In genomic region chr3:13888576-13888975, GRCh38 we compare ENCODE assay signal across 14 cellular contexts. TPM values are rescaled to one million over a fixed set of nuclear protein-coding genes. Genes with fewer than 3 reads are reported as not detected.
DNase-seq lines count a peak whose midpoint lies in the region; ATAC-seq and TF ChIP-seq lines count a peak whose summit lies in the region.
"Had no signal": no experiment of that assay in that cellular context is flagged by ENCODE, and none has a peak within 500 bp of the region (broad histone marks: within the 10 kb centered on the region; RNA-seq: fewer than 3 reads in every experiment).

No MANE protein-coding gene starts in this region.

- no peaks in the 10 kb centered on the region for H3K9me3 Mint-ChIP-seq in T-cell
- no peaks in the 10 kb centered on the region for H3K9me3 Mint-ChIP-seq in type B pancreatic cell
- H3K9me3 Mint-ChIP-seq: CD4-positive, alpha-beta T cell had no signal

- intact Hi-C loops in left colon (cut with DNase I, micrococcal nuclease) = no loop called here

- CTCF ChIA-PET in T-cell (lab: Charles Lee) = interaction anchor here in 1 of 2 donors (0.7 kb wide), 1 partner anchor 1337 kb away, joined by 3 read pairs; no protein-coding TSS in a partner anchor

- no peak for ATAC-seq in T-cell (replicated peaks in 1 of 4)
- no peak for ATAC-seq in left colon

- DNase-seq in H7 (peak; percentile 8), T-cell (no peak), islet precursor cell (peak; percentile 23), type B pancreatic cell (ENCODE audit: extremely low spot score, unreplicated experiment) (peak; percentile 27), NOMO-1 treated with dmso at 0.1 percent for 144 hours (lab: John Stamatoyannopoulos, UW; ENCODE audit: unreplicated experiment) (no peak), retina (no peak), left colon (no peak)
- DNase-seq: ACHN; AML-193; Caco-2; CD4-positive, alpha-beta T cell had no signal

- no peaks in the 10 kb centered on the region for H3K36me3 ChIP-seq in H7 (replicated peaks; ENCODE audit: control insufficient read depth, insufficient read depth, low read length)
- H3K36me3 ChIP-seq: HAP-1 had no signal

- POLR2A ChIA-PET in T-cell (lab: Charles Lee) = interaction anchor here in 1 of 2 donors (0.5 kb wide), 1 partner anchor 405 kb away, joined by 5 read pairs; no protein-coding TSS in a partner anchor

- no peaks in the 10 kb centered on the region for H3K36me3 Mint-ChIP-seq in T-cell
- H3K36me3 Mint-ChIP-seq in type B pancreatic cell = no peaks in the 10 kb centered on the region

- H3K4me1 Mint-ChIP-seq in T-cell (peaks cover 19 to 37% (median 27%) of the 10 kb centered on the region in 3 donors), type B pancreatic cell (ENCODE audit: unreplicated experiment) (no peaks in the 10 kb centered on the region)

- peaks cover 4 to 10% of the 10 kb centered on the region in 2 donors for H3K27me3 Mint-ChIP-seq in T-cell
- H3K27me3 Mint-ChIP-seq in type B pancreatic cell = peaks cover 49% of the 10 kb centered on the region

- no peak for TF ChIP-seq CTCF in type B pancreatic cell (conservative IDR thresholded peaks at IDR 0.05)

- H3K4me3 ChIP-seq in H7 (ENCODE audit: insufficient read depth, low read depth, low read length) = no peak overlapping the region
- H3K4me3 ChIP-seq: HAP-1 had no signal

- no peak overlapping the region for H3K4me3 Mint-ChIP-seq in T-cell
- no peak overlapping the region for H3K4me3 Mint-ChIP-seq in type B pancreatic cell
- H3K4me3 Mint-ChIP-seq: CD4-positive, alpha-beta T cell had no signal

- peak overlapping the region; percentile 17 to 93 for H3K27ac Mint-ChIP-seq in T-cell
- no peak overlapping the region for H3K27ac Mint-ChIP-seq in type B pancreatic cell

- peaks cover 9% of the 10 kb centered on the region for H3K27me3 ChIP-seq in H7 (ENCODE audit: control insufficient read depth, insufficient read depth, low read length)

RNA-seq across cellular contexts. Expression of gene WNT7A, which starts 8.7 kb away (rescaled TPM):
- 0.04 and 0.07 TPM in 2 replicates for total RNA-seq in H7 (2014; rRNA removed; shearing (Covaris generic))
- total RNA-seq in T-cell (10 to 100 TPM in 4 of 5 donors, 1 to 10 TPM in 1; 8.2 to 15.4 (median 11.7) TPM), type B pancreatic cell (ENCODE audit: low replicate concordance) (3.4 and 15.1 TPM in 2 replicates), left colon (not detected)
- total RNA-seq: H1, HT-29 had no signal

Comparison
In these comparisons a context has a peak if more than half of its experiments do, and no peak if none do; other contexts are left out.
1. DNase-seq: peak in H7 (single experiment), islet precursor cell (single experiment) and type B pancreatic cell (single experiment); none in T-cell (0 of 34), NOMO-1 treated with dmso at 0.1 percent for 144 hours (single experiment), retina (single experiment) and left colon (0 of 2).